Comparison of ENCODE assay signal across 13 cellular contexts in the genomic region with DNA sequence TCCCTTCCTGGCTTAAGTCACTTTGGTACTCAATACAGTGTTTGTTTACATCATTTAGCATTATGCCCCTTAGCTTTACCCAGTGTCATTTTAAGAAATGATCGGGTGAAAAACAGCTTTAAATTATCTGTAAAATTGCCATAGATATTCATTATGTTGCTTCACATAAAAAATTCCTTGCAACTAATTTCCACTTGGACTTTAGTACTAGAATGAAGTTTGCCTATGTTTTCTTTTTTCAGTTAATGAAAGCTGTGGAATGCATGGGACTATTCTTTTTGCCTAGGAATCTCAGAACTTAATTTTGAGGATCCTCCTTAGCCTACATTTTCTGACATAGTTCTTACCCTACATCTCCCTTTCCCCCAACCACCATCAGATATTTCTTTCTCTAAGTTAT.
"Had no signal": no experiment of that assay in that cellular context is flagged by ENCODE, and none has a peak within 500 bp of the region (broad histone marks: within the 10 kb centered on the region; RNA-seq: fewer than 3 reads in every experiment).

No MANE protein-coding gene starts in this region.

- ATAC-seq: activated CD8-positive, alpha-beta T cell treated with anti-CD3 and anti-CD28 coated beads, Interleukin-2, amount 10 ng/mL, durations not matched to agents 7 days and 5 days; gastroesophageal sphincter; stimulated activated memory B cell treated with anti-CD40 and anti-IgM and Interleukin-4, amounts not matched to agents 10 μg/mL and 1 μg/mL and 100 μg/mL, for 72 hours had no signal

- H3K4me1 ChIP-seq: colonic mucosa, gastroesophageal sphincter, parathyroid adenoma had no signal

- H3K36me3 ChIP-seq: colonic mucosa, gastroesophageal sphincter, tibial nerve, WERI-Rb-1 had no signal

- H3K27ac Mint-ChIP-seq: activated CD4-positive, alpha-beta T cell treated with anti-CD3 and anti-CD28 coated beads for 36 hours; activated CD8-positive, alpha-beta T cell treated with anti-CD3 and anti-CD28 coated beads, Interleukin-2, amount 10 ng/mL, durations not matched to agents 7 days and 5 days; stimulated activated memory B cell treated with anti-CD40 and anti-IgM and Interleukin-4, amounts not matched to agents 10 μg/mL and 1 μg/mL and 100 μg/mL, for 72 hours had no signal

- H3K4me1 Mint-ChIP-seq: stimulated activated memory B cell treated with anti-CD40 and anti-IgM and Interleukin-4, amounts not matched to agents 10 μg/mL and 1 μg/mL and 100 μg/mL, for 72 hours had no signal

- H3K27me3 Mint-ChIP-seq: activated CD4-positive, alpha-beta T cell treated with anti-CD3 and anti-CD28 coated beads for 36 hours; stimulated activated memory B cell treated with anti-CD40 and anti-IgM and Interleukin-4, amounts not matched to agents 10 μg/mL and 1 μg/mL and 100 μg/mL, for 72 hours had no signal

- H3K4me3 ChIP-seq: colonic mucosa, gastroesophageal sphincter, tibial nerve had no signal

- H3K27me3 ChIP-seq: colonic mucosa, gastroesophageal sphincter had no signal

- DNase-seq: activated CD4-positive, alpha-beta T cell treated with anti-CD3 and anti-CD28 coated beads for 36 hours; activated CD8-positive, alpha-beta memory T cell treated with anti-CD3 and anti-CD28 coated beads, Interleukin-2, amount 50 U/mL, for 48 hours; activated CD8-positive, alpha-beta T cell treated with anti-CD3 and anti-CD28 coated beads, Interleukin-2, amount 10 ng/mL, durations not matched to agents 7 days and 5 days; activated naive CD4-positive, alpha-beta T cell; aorta; colonic mucosa; left ventricle myocardium superior; stimulated activated CD4-positive, alpha-beta T cell treated with anti-CD3 and anti-CD28 coated beads, Interleukin-1b, Interleukin-23, amount 100 ng/mL, for 48 hours; WERI-Rb-1 had no signal

- H3K27ac ChIP-seq: gastroesophageal sphincter, parathyroid adenoma, tibial nerve, WERI-Rb-1 had no signal

- H3K9me3 Mint-ChIP-seq: stimulated activated memory B cell treated with anti-CD40 and anti-IgM and Interleukin-4, amounts not matched to agents 10 μg/mL and 1 μg/mL and 100 μg/mL, for 72 hours had no signal

- H3K9me3 ChIP-seq: colonic mucosa, gastroesophageal sphincter, tibial nerve had no signal

- H3K4me3 Mint-ChIP-seq: activated CD4-positive, alpha-beta T cell treated with anti-CD3 and anti-CD28 coated beads for 36 hours; activated CD8-positive, alpha-beta T cell treated with anti-CD3 and anti-CD28 coated beads, Interleukin-2, amount 10 ng/mL, durations not matched to agents 7 days and 5 days; stimulated activated memory B cell treated with anti-CD40 and anti-IgM and Interleukin-4, amounts not matched to agents 10 μg/mL and 1 μg/mL and 100 μg/mL, for 72 hours had no signal

- H3K36me3 Mint-ChIP-seq: stimulated activated memory B cell treated with anti-CD40 and anti-IgM and Interleukin-4, amounts not matched to agents 10 μg/mL and 1 μg/mL and 100 μg/mL, for 72 hours had no signal
